In the genomic region with DNA sequence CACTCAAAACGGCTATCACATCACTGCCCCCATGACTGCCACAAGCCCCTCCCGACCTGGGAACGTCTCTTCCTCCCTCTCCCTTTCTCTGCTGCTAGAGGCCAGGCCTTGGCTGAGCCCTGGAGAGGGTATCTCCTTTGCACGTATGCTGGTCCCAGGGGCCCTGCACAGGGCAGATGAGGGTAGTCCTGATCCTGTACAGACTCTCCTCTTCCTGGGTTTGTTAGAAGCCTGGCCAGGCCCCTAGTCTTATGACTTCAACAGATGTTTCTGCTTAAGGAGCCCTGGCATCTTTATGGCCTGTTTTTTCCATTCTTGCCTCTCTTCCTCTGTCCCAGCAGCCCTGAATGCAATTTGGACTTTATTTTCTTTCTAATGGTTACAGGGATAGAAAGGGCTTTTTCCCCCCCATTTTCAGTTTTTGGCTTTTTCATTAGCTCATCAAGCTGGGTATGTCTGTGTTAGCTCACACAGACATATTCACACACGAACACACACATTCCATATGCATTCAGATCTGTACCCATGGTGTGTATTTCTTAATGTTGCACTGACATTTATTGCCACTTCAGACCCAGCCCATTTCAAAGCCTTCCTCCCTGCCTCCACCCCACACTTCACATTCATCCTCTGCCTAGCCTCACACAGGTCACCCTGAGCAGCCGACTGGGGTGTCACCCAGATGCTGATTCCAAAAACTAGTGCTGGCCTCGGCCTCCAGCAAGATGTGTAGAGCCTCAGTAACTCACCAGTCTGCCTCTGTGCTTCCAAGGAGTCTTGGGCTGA, we compare ENCODE assay signal across 10 cellular contexts.
A peak's percentile ranks its signal among the peaks of the same experiment; 100 is the strongest.
DNase-seq lines count a peak whose midpoint lies in the region; ATAC-seq and TF ChIP-seq lines count a peak whose summit lies in the region.
"Had no signal": no experiment of that assay in that cellular context is flagged by ENCODE, and none has a peak within 500 bp of the region (broad histone marks: within the 10 kb centered on the region; RNA-seq: fewer than 3 reads in every experiment).

No MANE protein-coding gene starts in this region.

- H3K4me1 ChIP-seq in uterus, result peaks cover 26 to 33% of the 10 kb centered on the region in 2 donors

- no peaks in the 10 kb centered on the region for H3K36me3 ChIP-seq in uterus
- H3K36me3 ChIP-seq: SJSA1 had no signal

- TF ChIP-seq CTCF in fibroblast of the aortic adventitia (IDR thresholded peaks at IDR 0.05; ENCODE audit: insufficient read depth, low read length), result no peak
- TF ChIP-seq CTCF in nephron (IDR thresholded peaks at IDR 0.05; ENCODE audit: unreplicated experiment in 3 of 3), result no peak
- TF ChIP-seq CTCF in uterus (IDR thresholded peaks at IDR 0.05), result peak in 1 of 4 experiments; percentile 35

- H3K27me3 Mint-ChIP-seq in nephron (ENCODE audit: low read depth), result no peaks in the 10 kb centered on the region
- H3K27me3 Mint-ChIP-seq: central memory CD8-positive, alpha-beta T cell had no signal

- H3K27ac ChIP-seq in uterus, result peak overlapping the region; percentile 91 to 98
- H3K27ac ChIP-seq: SJSA1 had no signal

- H3K4me3 ChIP-seq in fibroblast of the aortic adventitia (ENCODE audit: low read depth, low read length), result no peak overlapping the region
- no peak overlapping the region for H3K4me3 ChIP-seq in uterus
- H3K4me3 ChIP-seq: SJSA1 had no signal

- ATAC-seq in GM19463 (IDR thresholded peaks at IDR 0.05; ENCODE audit: unreplicated experiment) (no peak), HG03135 (IDR thresholded peaks at IDR 0.05; ENCODE audit: unreplicated experiment) (no peak)

- peaks cover 94% of the 10 kb centered on the region for H3K4me1 Mint-ChIP-seq in nephron

- DNase-seq in NCI-H82 treated with DMSO at 0.1 percent for 48 hours (lab: John Stamatoyannopoulos, UW; ENCODE audit: unreplicated experiment), result peak; percentile 40
- peak; percentile 97 for DNase-seq in fibroblast of the aortic adventitia (ENCODE audit: low read depth)
- DNase-seq in uterus, result peak; percentile 84 to 93
- DNase-seq in 8988T, result no peak
- DNase-seq: stimulated activated CD4-positive, alpha-beta T cell treated with anti-CD3 and anti-CD28 coated beads, Interleukin-2, amount 100 ng/mL, for 24 hours had no signal

- peak in 1 of 2 donors; percentile 34 for TF ChIP-seq POLR2A in uterus (IDR thresholded peaks at IDR 0.05)

- H3K9me3 Mint-ChIP-seq in nephron, result no peaks in the 10 kb centered on the region
- H3K9me3 Mint-ChIP-seq: central memory CD8-positive, alpha-beta T cell had no signal

- peak overlapping the region; percentile 13 to 28 (median 23) for H3K4me3 Mint-ChIP-seq in nephron
- H3K4me3 Mint-ChIP-seq: central memory CD8-positive, alpha-beta T cell had no signal

- H3K27ac Mint-ChIP-seq in nephron, result peak overlapping the region in 2 of 3 experiments; percentile 98 to 99

- H3K9me3 ChIP-seq in uterus, result no peaks in the 10 kb centered on the region
- H3K9me3 ChIP-seq: SJSA1 had no signal

- no peaks in the 10 kb centered on the region for H3K27me3 ChIP-seq in uterus
- H3K27me3 ChIP-seq: SJSA1 had no signal

- no peaks in the 10 kb centered on the region for H3K36me3 Mint-ChIP-seq in nephron (ENCODE audit: low read depth)

- intact Hi-C loops in uterus (cut with DNase I; ENCODE audit: low total_unique reads), result no loop called here
